In the genomic region with DNA sequence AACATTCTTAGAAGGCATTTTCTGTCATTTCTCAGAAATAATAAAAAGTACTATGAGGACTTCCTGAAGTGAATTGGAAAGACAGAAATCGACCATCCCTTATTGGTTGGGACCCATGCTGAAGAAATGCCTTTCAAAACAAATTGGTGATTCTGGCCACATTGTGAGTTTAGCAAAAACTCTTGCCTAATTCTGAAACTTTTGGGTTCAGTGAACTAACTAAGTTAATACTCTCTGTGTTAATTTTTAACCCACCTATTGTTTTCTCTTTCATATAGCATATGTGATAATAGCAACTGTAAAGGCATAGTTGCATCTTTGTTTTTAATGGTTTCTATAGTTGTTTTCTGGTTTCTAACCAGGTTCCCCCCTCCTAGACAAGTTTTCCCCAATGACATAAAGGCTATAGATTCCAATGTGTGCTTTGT, we compare ENCODE assay signal across 18 cellular contexts.
A peak's percentile ranks its signal among the peaks of the same experiment; 100 is the strongest.
DNase-seq lines count a peak whose midpoint lies in the region; ATAC-seq and TF ChIP-seq lines count a peak whose summit lies in the region.
"Had no signal": no experiment of that assay in that cellular context is flagged by ENCODE, and none has a peak within 500 bp of the region (broad histone marks: within the 10 kb centered on the region; RNA-seq: fewer than 3 reads in every experiment).

No MANE protein-coding gene starts in this region.

- H3K14ac ChIP-seq in IMR-90 (replicated peaks; ENCODE audit: low read depth, low read length): no peak overlapping the region

- dilution Hi-C loops in IMR-90 (cut with HindIII; ENCODE audit: low sequenced_read_pairs, unreplicated experiment): no loop called here

- H4K5ac ChIP-seq in IMR-90 (ENCODE audit: low read depth, low read length): no peak overlapping the region

- DNase-seq in IMR-90 (no peak), RPMI8226 (no peak), nucleus accumbens (lab: John Stamatoyannopoulos, UW) (no peak), substantia nigra (lab: John Stamatoyannopoulos, UW) (no peak)
- no peak for DNase-seq in activated CD4-positive, alpha-beta T cell treated with anti-CD3 and anti-CD28 coated beads for 1 hour
- DNase-seq: activated CD4-positive, alpha-beta T cell treated with anti-CD3 and anti-CD28 coated beads, Interleukin-2, amount 50 U/mL, for 48 hours; activated gamma-delta T cell; effector CD4-positive, alpha-beta T cell; foreskin fibroblast; GF-D8; immature natural killer cell; NCI-H1105 treated with DMSO at 0.1 percent for 48 hours; NCI-H446; psoas muscle; upper lobe of right lung had no signal

- no peaks in the 10 kb centered on the region for H3K27me3 ChIP-seq in ACC112 (ENCODE audit: insufficient read depth, low read length)
- no peaks in the 10 kb centered on the region for H3K27me3 ChIP-seq in IMR-90 (ENCODE audit: control insufficient read depth, insufficient read depth, low read length)
- H3K27me3 ChIP-seq: upper lobe of right lung had no signal

- no peak overlapping the region for H3K4me2 ChIP-seq in IMR-90 (ENCODE audit: low read depth, low read length)

- no peak overlapping the region for H3K4me3 ChIP-seq in ACC112 (ENCODE audit: low read depth, low read length)
- H3K4me3 ChIP-seq in IMR-90 (ENCODE audit: insufficient read depth, low read depth, low read length): no peak overlapping the region
- H3K4me3 ChIP-seq: psoas muscle, upper lobe of right lung had no signal

- H2BK120ac ChIP-seq in IMR-90 (ENCODE audit: low read depth, low read length): no peak overlapping the region

- TF ChIP-seq CTCF in IMR-90 (conservative IDR thresholded peaks at IDR 0.05; ENCODE audit: low read depth, low read length): no peak

- H3K9ac ChIP-seq in IMR-90 (ENCODE audit: low read depth, low read length): no peak overlapping the region

- no CpG with 5 or more reads among the region's 1 CpG for WGBS in IMR-90 (ENCODE audit: extremely low coverage in 2 of 2, insufficient read length in 1 of 2), 2 experiments

- no peaks in the 10 kb centered on the region for H4K20me1 ChIP-seq in IMR-90 (ENCODE audit: insufficient read depth, low read length)

- H3K23ac ChIP-seq in IMR-90 (ENCODE audit: low read depth, low read length): no peak overlapping the region

- no peak for TF ChIP-seq RAD21 in IMR-90 (IDR thresholded peaks at IDR 0.05; ENCODE audit: low read length)

- POLR2A ChIA-PET in IMR-90 (lab: Charles Lee; ENCODE audit: unreplicated experiment): no interaction called here

- H2BK5ac ChIP-seq in IMR-90 (ENCODE audit: low read depth, low read length, poor library complexity, severe bottlenecking): no peak overlapping the region

- peaks cover 3% of the 10 kb centered on the region; the same call in 1 of the 2 replicates for H3K9me3 ChIP-seq in IMR-90 (ENCODE audit: control insufficient read depth, insufficient read depth, low read length)
- H3K9me3 ChIP-seq: upper lobe of right lung had no signal

- H4K8ac ChIP-seq in IMR-90 (ENCODE audit: low read depth in 2 of 2, low read length in 2 of 2): no peak overlapping the region

- H3K27ac ChIP-seq in ACC112 (ENCODE audit: low read depth, low read length) (no peak overlapping the region), IMR-90 (ENCODE audit: insufficient read depth, low read length) (no peak overlapping the region), substantia nigra (ENCODE audit: low read depth, low read length, poor library complexity, severe bottlenecking) (no peak overlapping the region)
- H3K27ac ChIP-seq: psoas muscle, upper lobe of right lung had no signal

- no peak overlapping the region; the same call in 1 of the 2 replicates for H2BK20ac ChIP-seq in IMR-90 (ENCODE audit: low read depth, low read length)

- H2AK5ac ChIP-seq in IMR-90 (ENCODE audit: low read depth, low read length): no peak overlapping the region

- BruUV-seq in IMR-90 (replicated peaks; lab: Mats Ljungman, UMichigan): no TSS peak

- peaks cover 9% of the 10 kb centered on the region for H3K79me2 ChIP-seq in ACC112 (ENCODE audit: control insufficient read depth, insufficient read depth, low read length, unreplicated experiment)

- H3K36me3 ChIP-seq in ACC112 (ENCODE audit: insufficient read depth, low read length) (0 out of 2 replicates have a peak, but pooled peaks cover 9% of the 10 kb centered on the region), IMR-90 (ENCODE audit: control insufficient read depth, insufficient read depth, low read length) (no peaks in the 10 kb centered on the region)
- H3K36me3 ChIP-seq: upper lobe of right lung had no signal

- peaks cover 4% of the 10 kb centered on the region; the same call in 1 of the 2 replicates for H3K9me1 ChIP-seq in IMR-90 (ENCODE audit: insufficient read depth, low read length)

- no peak overlapping the region for H2AK9ac ChIP-seq in IMR-90 (replicated peaks; ENCODE audit: low read depth, low read length, poor library complexity)

- no peaks in the 10 kb centered on the region for H3K79me1 ChIP-seq in IMR-90 (ENCODE audit: low read depth in 1 of 2, low read length in 2 of 2)

- H3K18ac ChIP-seq in IMR-90 (ENCODE audit: low read depth, low read length): peak overlapping the region; percentile 62; the same call in 1 of the 2 replicates

- no peak overlapping the region for H4K91ac ChIP-seq in IMR-90 (ENCODE audit: insufficient read depth, low read depth, low read length)

- intact Hi-C loops in IMR-90 (cut with micrococcal nuclease): no loop called here

- H2BK15ac ChIP-seq in IMR-90 (ENCODE audit: low read depth, low read length): no peak overlapping the region

- in situ Hi-C loops in IMR-90 (cut with MboI; ENCODE audit: low sequenced_read_pairs): no loop called here

- peak; percentile 82 for ATAC-seq in GM19395 (IDR thresholded peaks at IDR 0.05; ENCODE audit: unreplicated experiment)
- peak; percentile 67 for ATAC-seq in HG02852 (IDR thresholded peaks at IDR 0.05; ENCODE audit: unreplicated experiment)
- ATAC-seq in IMR-90 (ENCODE audit: low read depth): no peak
- ATAC-seq: psoas muscle, upper lobe of right lung had no signal

- no peak overlapping the region for H3K56ac ChIP-seq in IMR-90 (ENCODE audit: extremely low read depth, insufficient read depth, low read length)

- no peak overlapping the region for H3K4ac ChIP-seq in IMR-90 (ENCODE audit: low read depth, low read length)

- H2AFZ ChIP-seq in ACC112 (ENCODE audit: low read length, unreplicated experiment) (peak overlapping the region; percentile 33), IMR-90 (replicated peaks; ENCODE audit: low read length, poor library complexity) (no peak overlapping the region)

- H3K4me1 ChIP-seq in ACC112 (ENCODE audit: control insufficient read depth, insufficient read depth, low read length, unreplicated experiment) (peaks cover 9% of the 10 kb centered on the region), IMR-90 (ENCODE audit: control insufficient read depth, insufficient read depth, low read length) (peaks cover 4% of the 10 kb centered on the region)
- H3K4me1 ChIP-seq: psoas muscle, upper lobe of right lung had no signal

- CTCF ChIA-PET in IMR-90 (lab: Yijun Ruan, JAX): interaction anchor here (0.6 kb wide), 1 partner anchor 115 kb away, joined by 3 read pairs; no protein-coding TSS in a partner anchor

- TF ChIP-seq POLR2A in IMR-90 (IDR thresholded peaks at IDR 0.05; ENCODE audit: low read depth, low read length): no peak

TF ChIP-seq in IMR-90, 13 proteins besides CTCF, POLR2A, EP300 and RAD21:
- no peak for TF ChIP-seq FOS (IDR thresholded peaks at IDR 0.05; ENCODE audit: low read depth, low read length)
- TF ChIP-seq, protein P1, sequence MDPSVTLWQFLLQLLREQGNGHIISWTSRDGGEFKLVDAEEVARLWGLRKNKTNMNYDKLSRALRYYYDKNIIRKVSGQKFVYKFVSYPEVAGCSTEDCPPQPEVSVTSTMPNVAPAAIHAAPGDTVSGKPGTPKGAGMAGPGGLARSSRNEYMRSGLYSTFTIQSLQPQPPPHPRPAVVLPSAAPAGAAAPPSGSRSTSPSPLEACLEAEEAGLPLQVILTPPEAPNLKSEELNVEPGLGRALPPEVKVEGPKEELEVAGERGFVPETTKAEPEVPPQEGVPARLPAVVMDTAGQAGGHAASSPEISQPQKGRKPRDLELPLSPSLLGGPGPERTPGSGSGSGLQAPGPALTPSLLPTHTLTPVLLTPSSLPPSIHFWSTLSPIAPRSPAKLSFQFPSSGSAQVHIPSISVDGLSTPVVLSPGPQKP (IDR thresholded peaks at IDR 0.05; ENCODE audit: borderline replicate concordance, low read depth, low read length): no peak
- TF ChIP-seq, protein P2, sequence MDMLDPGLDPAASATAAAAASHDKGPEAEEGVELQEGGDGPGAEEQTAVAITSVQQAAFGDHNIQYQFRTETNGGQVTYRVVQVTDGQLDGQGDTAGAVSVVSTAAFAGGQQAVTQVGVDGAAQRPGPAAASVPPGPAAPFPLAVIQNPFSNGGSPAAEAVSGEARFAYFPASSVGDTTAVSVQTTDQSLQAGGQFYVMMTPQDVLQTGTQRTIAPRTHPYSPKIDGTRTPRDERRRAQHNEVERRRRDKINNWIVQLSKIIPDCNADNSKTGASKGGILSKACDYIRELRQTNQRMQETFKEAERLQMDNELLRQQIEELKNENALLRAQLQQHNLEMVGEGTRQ (IDR thresholded peaks at IDR 0.05; ENCODE audit: low read depth, low read length): no peak
- no peak for TF ChIP-seq NFE2L2 (IDR thresholded peaks at IDR 0.05; ENCODE audit: low read depth, low read length)
- TF ChIP-seq BHLHE40 (IDR thresholded peaks at IDR 0.05; ENCODE audit: low read depth, low read length): no peak
TF ChIP-seq in IMR-90: peak in this region for 0.
